1 cellular context compared by ENCODE assay signal in the genomic region with DNA sequence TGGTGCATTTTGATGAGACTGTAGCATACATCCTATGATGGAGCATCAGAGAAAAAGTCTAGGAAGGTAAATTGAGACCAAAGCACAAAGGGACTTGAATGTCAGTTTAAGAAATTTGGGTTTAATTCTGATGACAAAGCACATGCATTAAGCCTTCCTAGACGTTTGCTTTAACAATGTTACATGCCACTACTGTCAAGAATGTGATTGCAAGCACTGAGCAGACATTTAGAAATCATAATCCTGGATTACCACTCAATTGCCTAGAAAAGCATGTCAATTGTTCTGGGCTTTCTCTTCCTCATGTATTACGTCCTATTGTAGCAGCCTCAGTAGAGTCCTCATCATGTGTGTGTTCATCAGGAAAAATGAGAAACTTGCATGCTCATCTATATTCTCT.
TF ChIP-seq lines count a peak whose summit lies in the region.

No MANE protein-coding gene starts in this region.

TF ChIP-seq in neural cell, 6 proteins besides CTCF, POLR2A, EP300 and RAD21 (continued from another document):
- TF ChIP-seq REST (IDR thresholded peaks at IDR 0.05; ENCODE audit: borderline replicate concordance) (no peak), EZH2 (IDR thresholded peaks at IDR 0.05; ENCODE audit: borderline replicate concordance, insufficient read depth, low read length, poor library complexity, severe bottlenecking) (no peak), MXI1 (conservative IDR thresholded peaks at IDR 0.05; ENCODE audit: poor library complexity, severe bottlenecking) (no peak), TAF1 (IDR thresholded peaks at IDR 0.05; ENCODE audit: low read depth) (no peak), SMC3 (conservative IDR thresholded peaks at IDR 0.05; ENCODE audit: poor library complexity) (no peak)
